Comparison of ENCODE assay signal across 1 cellular context in the genomic region with DNA sequence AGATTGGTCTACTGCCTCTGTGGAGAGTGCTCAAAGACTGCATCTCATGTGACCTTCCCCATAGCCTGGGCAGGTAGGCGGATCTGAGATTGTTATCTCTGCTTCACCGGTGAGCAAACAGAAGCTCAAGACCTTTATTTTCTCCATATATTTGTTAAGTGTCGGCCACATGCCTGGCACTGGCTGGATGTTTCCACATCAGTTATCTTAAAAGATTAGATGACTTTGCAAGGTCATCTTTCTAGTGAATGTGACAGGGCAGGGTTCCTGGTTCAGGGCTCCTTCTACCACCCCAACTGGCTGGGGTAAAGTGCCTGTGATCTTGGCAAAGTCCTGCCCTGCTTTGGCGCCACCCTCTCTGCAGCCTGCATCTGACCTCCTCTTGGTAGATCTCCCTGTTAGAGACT.
TF ChIP-seq lines count a peak whose summit lies in the region.

No MANE protein-coding gene starts in this region.

TF ChIP-seq in HepG2, 621 proteins besides CTCF, POLR2A, EP300 and RAD21 (continued from another document):
- TF ChIP-seq, protein P1, sequence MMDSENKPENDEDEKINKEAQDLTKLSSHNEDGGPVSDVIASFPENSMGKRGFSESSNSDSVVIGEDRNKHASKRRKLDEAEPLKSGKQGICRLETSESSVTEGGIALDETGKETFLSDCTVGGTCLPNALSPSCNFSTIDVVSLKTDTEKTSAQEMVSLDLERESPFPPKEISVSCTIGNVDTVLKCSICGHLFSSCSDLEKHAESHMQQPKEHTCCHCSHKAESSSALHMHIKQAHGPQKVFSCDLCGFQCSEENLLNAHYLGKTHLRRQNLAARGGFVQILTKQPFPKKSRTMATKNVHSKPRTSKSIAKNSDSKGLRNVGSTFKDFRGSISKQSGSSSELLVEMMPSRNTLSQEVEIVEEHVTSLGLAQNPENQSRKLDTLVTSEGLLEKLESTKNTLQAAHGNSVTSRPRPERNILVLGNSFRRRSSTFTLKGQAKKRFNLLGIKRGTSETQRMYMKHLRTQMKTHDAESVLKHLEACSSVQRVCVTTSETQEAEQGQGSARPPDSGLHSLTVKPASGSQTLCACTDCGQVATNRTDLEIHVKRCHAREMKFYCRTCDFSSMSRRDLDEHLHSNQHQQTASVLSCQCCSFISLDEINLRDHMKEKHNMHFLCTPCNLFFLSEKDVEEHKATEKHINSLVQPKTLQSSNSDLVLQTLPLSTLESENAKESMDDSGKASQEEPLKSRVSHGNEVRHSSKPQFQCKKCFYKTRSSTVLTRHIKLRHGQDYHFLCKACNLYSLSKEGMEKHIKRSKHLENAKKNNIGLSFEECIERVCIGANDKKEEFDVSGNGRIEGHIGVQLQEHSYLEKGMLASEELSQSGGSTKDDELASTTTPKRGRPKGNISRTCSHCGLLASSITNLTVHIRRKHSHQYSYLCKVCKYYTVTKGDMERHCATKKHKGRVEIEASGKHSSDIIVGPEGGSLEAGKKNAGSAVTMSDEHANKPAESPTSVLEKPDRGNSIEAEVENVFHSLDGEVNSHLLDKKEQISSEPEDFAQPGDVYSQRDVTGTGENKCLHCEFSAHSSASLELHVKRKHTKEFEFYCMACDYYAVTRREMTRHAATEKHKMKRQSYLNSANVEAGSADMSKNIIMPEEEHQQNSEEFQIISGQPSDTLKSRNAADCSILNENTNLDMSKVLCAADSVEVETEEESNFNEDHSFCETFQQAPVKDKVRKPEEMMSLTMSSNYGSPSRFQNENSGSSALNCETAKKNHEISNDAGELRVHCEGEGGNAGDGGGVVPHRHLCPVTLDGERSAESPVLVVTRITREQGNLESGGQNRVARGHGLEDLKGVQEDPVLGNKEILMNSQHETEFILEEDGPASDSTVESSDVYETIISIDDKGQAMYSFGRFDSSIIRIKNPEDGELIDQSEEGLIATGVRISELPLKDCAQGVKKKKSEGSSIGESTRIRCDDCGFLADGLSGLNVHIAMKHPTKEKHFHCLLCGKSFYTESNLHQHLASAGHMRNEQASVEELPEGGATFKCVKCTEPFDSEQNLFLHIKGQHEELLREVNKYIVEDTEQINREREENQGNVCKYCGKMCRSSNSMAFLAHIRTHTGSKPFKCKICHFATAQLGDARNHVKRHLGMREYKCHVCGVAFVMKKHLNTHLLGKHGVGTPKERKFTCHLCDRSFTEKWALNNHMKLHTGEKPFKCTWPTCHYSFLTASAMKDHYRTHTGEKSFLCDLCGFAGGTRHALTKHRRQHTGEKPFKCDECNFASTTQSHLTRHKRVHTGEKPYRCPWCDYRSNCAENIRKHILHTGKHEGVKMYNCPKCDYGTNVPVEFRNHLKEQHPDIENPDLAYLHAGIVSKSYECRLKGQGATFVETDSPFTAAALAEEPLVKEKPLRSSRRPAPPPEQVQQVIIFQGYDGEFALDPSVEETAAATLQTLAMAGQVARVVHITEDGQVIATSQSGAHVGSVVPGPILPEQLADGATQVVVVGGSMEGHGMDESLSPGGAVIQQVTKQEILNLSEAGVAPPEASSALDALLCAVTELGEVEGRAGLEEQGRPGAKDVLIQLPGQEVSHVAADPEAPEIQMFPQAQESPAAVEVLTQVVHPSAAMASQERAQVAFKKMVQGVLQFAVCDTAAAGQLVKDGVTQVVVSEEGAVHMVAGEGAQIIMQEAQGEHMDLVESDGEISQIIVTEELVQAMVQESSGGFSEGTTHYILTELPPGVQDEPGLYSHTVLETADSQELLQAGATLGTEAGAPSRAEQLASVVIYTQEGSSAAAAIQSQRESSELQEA (CRISPR knock-in tag; IDR thresholded peaks at IDR 0.05; ENCODE audit: not compliant biosample characterization): no peak
- TF ChIP-seq SYNCRIP (IDR thresholded peaks at IDR 0.05; ENCODE audit: insufficient read depth, low read depth, low read length) (no peak), ZNF670 (CRISPR knock-in tag; IDR thresholded peaks at IDR 0.05; ENCODE audit: borderline replicate concordance) (no peak), ZNF224 (CRISPR knock-in tag; IDR thresholded peaks at IDR 0.05) (no peak), KLF11 (CRISPR knock-in tag; IDR thresholded peaks at IDR 0.05) (no peak), PITX1 (CRISPR knock-in tag; IDR thresholded peaks at IDR 0.05) (no peak), PTBP1 (IDR thresholded peaks at IDR 0.05; ENCODE audit: low read depth, low read length, poor library complexity, severe bottlenecking) (no peak), SALL1 (CRISPR knock-in tag; IDR thresholded peaks at IDR 0.05) (peak; percentile 30), TSC22D2 (CRISPR knock-in tag; IDR thresholded peaks at IDR 0.05; ENCODE audit: borderline replicate concordance) (no peak)
- TF ChIP-seq, protein P2, sequence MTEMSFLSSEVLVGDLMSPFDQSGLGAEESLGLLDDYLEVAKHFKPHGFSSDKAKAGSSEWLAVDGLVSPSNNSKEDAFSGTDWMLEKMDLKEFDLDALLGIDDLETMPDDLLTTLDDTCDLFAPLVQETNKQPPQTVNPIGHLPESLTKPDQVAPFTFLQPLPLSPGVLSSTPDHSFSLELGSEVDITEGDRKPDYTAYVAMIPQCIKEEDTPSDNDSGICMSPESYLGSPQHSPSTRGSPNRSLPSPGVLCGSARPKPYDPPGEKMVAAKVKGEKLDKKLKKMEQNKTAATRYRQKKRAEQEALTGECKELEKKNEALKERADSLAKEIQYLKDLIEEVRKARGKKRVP (CRISPR knock-in tag; IDR thresholded peaks at IDR 0.05): no peak
TF ChIP-seq in HepG2: peak in this region for 40.
